Comparison of ENCODE assay signal across 8 cellular contexts in genomic region chr10:97632949-97633884, GRCh38.
DNase-seq lines count a peak whose midpoint lies in the region; ATAC-seq and TF ChIP-seq lines count a peak whose summit lies in the region.

Gene MORN4, minus strand, starts transcription at chr10:97633500. Its CDS starts 13,847 bp downstream, at chr10:97619653.

- ATAC-seq in GM19043 (IDR thresholded peaks at IDR 0.05; ENCODE audit: low read depth, unreplicated experiment) (peak; percentile 100), HG03342 (IDR thresholded peaks at IDR 0.05; ENCODE audit: unreplicated experiment) (peak; percentile 99)

- peak; percentile 68 for DNase-seq in AG09319 (ENCODE audit: extremely low read depth, low read depth)
- peak; percentile 97 for DNase-seq in NCI-H510A treated with DMSO at 0.1 percent for 48 hours (lab: John Stamatoyannopoulos, UW)
- DNase-seq in activated CD4-positive, alpha-beta T cell treated with anti-CD3 and anti-CD28 coated beads, Interleukin-2, amount 50 U/mL, for 1 hour = peak; percentile 90
- DNase-seq in cortex of kidney (lab: John Stamatoyannopoulos, UW) = peak; percentile 68
- peak; percentile 98 for DNase-seq in left kidney (ENCODE audit: low read depth, low spot score)
- peak; percentile 80 to 81 for DNase-seq in stimulated activated CD4-positive, alpha-beta T cell treated with anti-CD3 and anti-CD28 coated beads, Interleukin-1b, Interleukin-23, amount 100 ng/mL, for 4 hours (ENCODE audit: low read depth in 2 of 2)

- no peak for TF ChIP-seq CTCF in AG09319 (IDR thresholded peaks at IDR 0.05; ENCODE audit: low read depth, low read length)

Comparison
In these comparisons a context has a peak if more than half of its experiments do, and no peak if none do; other contexts are left out.
1. Peak in every context shown above with its lines: DNase-seq and ATAC-seq.